ENCODE assay signal across 2 cellular contexts in the genomic region with DNA sequence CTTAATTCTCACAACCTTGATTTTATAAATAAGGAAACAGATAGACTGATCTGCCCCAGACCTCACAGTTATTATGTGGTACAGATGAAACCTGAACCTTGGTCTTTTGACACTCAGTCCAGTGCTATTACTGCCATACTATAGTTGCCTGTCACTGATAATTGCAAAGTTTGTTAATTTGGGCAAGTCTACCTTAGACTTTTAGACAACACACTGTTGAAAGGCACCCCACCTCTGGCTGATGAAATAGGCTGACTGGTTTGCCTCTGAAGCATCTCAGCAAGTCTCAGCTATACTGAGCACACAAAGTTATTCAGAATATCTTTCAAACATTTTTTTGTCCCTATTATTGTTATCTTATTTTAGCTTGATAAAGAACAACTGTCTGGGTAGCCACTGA.
TF ChIP-seq lines count a peak whose summit lies in the region.

No MANE protein-coding gene starts in this region.

TF ChIP-seq in SK-N-SH treated with all-trans-retinoic acid at 6 μM for 48 hours, 23 proteins besides CTCF, POLR2A, EP300 and RAD21 (continued from another document):
- TF ChIP-seq ZNF565 (CRISPR knock-in tag; conservative IDR thresholded peaks at IDR 0.05; ENCODE audit: low read depth): no peak
- TF ChIP-seq ESRRG (CRISPR knock-in tag; IDR thresholded peaks at IDR 0.05): no peak
- no peak for TF ChIP-seq TCF4 (CRISPR knock-in tag; IDR thresholded peaks at IDR 0.05; ENCODE audit: borderline replicate concordance)
- TF ChIP-seq TOX (CRISPR knock-in tag; IDR thresholded peaks at IDR 0.05; ENCODE audit: borderline replicate concordance): no peak
- TF ChIP-seq, protein P1, sequence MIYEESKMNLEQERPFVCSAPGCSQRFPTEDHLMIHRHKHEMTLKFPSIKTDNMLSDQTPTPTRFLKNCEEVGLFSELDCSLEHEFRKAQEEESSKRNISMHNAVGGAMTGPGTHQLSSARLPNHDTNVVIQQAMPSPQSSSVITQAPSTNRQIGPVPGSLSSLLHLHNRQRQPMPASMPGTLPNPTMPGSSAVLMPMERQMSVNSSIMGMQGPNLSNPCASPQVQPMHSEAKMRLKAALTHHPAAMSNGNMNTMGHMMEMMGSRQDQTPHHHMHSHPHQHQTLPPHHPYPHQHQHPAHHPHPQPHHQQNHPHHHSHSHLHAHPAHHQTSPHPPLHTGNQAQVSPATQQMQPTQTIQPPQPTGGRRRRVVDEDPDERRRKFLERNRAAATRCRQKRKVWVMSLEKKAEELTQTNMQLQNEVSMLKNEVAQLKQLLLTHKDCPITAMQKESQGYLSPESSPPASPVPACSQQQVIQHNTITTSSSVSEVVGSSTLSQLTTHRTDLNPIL (CRISPR knock-in tag; IDR thresholded peaks at IDR 0.05; ENCODE audit: low read depth): no peak
- TF ChIP-seq SNAI2 (CRISPR knock-in tag; IDR thresholded peaks at IDR 0.05): no peak
- TF ChIP-seq OSR1 (CRISPR knock-in tag; IDR thresholded peaks at IDR 0.05): no peak
- TF ChIP-seq ISL1 (CRISPR knock-in tag; IDR thresholded peaks at IDR 0.05): no peak
- TF ChIP-seq ZFP30 (CRISPR knock-in tag; IDR thresholded peaks at IDR 0.05): no peak
- no peak for TF ChIP-seq ZNF8 (CRISPR knock-in tag; IDR thresholded peaks at IDR 0.05)
- no peak for TF ChIP-seq BACH2 (CRISPR knock-in tag; IDR thresholded peaks at IDR 0.05; ENCODE audit: borderline replicate concordance)
- TF ChIP-seq, protein P2, sequence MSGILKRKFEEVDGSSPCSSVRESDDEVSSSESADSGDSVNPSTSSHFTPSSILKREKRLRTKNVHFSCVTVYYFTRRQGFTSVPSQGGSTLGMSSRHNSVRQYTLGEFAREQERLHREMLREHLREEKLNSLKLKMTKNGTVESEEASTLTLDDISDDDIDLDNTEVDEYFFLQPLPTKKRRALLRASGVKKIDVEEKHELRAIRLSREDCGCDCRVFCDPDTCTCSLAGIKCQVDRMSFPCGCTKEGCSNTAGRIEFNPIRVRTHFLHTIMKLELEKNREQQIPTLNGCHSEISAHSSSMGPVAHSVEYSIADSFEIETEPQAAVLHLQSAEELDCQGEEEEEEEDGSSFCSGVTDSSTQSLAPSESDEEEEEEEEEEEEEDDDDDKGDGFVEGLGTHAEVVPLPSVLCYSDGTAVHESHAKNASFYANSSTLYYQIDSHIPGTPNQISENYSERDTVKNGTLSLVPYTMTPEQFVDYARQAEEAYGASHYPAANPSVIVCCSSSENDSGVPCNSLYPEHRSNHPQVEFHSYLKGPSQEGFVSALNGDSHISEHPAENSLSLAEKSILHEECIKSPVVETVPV (CRISPR knock-in tag; IDR thresholded peaks at IDR 0.05): no peak
- no peak for TF ChIP-seq ZC3H10 (CRISPR knock-in tag; IDR thresholded peaks at IDR 0.05)
- TF ChIP-seq, protein P3, sequence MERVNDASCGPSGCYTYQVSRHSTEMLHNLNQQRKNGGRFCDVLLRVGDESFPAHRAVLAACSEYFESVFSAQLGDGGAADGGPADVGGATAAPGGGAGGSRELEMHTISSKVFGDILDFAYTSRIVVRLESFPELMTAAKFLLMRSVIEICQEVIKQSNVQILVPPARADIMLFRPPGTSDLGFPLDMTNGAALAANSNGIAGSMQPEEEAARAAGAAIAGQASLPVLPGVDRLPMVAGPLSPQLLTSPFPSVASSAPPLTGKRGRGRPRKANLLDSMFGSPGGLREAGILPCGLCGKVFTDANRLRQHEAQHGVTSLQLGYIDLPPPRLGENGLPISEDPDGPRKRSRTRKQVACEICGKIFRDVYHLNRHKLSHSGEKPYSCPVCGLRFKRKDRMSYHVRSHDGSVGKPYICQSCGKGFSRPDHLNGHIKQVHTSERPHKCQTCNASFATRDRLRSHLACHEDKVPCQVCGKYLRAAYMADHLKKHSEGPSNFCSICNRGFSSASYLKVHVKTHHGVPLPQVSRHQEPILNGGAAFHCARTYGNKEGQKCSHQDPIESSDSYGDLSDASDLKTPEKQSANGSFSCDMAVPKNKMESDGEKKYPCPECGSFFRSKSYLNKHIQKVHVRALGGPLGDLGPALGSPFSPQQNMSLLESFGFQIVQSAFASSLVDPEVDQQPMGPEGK (CRISPR knock-in tag; IDR thresholded peaks at IDR 0.05; ENCODE audit: borderline replicate concordance): no peak
- TF ChIP-seq ZFP3 (CRISPR knock-in tag; IDR thresholded peaks at IDR 0.05): no peak
- TF ChIP-seq, protein P4, sequence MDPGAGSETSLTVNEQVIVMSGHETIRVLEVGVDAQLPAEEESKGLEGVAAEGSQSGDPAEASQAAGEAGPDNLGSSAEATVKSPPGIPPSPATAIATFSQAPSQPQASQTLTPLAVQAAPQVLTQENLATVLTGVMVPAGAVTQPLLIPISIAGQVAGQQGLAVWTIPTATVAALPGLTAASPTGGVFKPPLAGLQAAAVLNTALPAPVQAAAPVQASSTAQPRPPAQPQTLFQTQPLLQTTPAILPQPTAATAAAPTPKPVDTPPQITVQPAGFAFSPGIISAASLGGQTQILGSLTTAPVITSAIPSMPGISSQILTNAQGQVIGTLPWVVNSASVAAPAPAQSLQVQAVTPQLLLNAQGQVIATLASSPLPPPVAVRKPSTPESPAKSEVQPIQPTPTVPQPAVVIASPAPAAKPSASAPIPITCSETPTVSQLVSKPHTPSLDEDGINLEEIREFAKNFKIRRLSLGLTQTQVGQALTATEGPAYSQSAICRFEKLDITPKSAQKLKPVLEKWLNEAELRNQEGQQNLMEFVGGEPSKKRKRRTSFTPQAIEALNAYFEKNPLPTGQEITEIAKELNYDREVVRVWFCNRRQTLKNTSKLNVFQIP (CRISPR knock-in tag; IDR thresholded peaks at IDR 0.05; ENCODE audit: borderline replicate concordance, low read depth): no peak

TF ChIP-seq in SK-N-SH, 30 proteins besides CTCF, POLR2A, EP300 and RAD21 (continued from another document):
- TF ChIP-seq POLR2AphosphoS5 (IDR thresholded peaks at IDR 0.05; ENCODE audit: low read depth, low read length): no peak
- no peak for TF ChIP-seq GATA2 (CRISPR knock-in tag; IDR thresholded peaks at IDR 0.05)
- TF ChIP-seq, protein P5, sequence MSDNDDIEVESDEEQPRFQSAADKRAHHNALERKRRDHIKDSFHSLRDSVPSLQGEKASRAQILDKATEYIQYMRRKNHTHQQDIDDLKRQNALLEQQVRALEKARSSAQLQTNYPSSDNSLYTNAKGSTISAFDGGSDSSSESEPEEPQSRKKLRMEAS (IDR thresholded peaks at IDR 0.05; ENCODE audit: low read depth): no peak
- TF ChIP-seq ELF1 (IDR thresholded peaks at IDR 0.05): no peak
- TF ChIP-seq EZH2phosphoT487 (IDR thresholded peaks at IDR 0.05; ENCODE audit: borderline replicate concordance, low read depth): no peak
- no peak for TF ChIP-seq TAF1 (IDR thresholded peaks at IDR 0.05; ENCODE audit: borderline replicate concordance, low read depth, low read length)
- no peak for TF ChIP-seq JUND (IDR thresholded peaks at IDR 0.05)
- TF ChIP-seq, protein P6, sequence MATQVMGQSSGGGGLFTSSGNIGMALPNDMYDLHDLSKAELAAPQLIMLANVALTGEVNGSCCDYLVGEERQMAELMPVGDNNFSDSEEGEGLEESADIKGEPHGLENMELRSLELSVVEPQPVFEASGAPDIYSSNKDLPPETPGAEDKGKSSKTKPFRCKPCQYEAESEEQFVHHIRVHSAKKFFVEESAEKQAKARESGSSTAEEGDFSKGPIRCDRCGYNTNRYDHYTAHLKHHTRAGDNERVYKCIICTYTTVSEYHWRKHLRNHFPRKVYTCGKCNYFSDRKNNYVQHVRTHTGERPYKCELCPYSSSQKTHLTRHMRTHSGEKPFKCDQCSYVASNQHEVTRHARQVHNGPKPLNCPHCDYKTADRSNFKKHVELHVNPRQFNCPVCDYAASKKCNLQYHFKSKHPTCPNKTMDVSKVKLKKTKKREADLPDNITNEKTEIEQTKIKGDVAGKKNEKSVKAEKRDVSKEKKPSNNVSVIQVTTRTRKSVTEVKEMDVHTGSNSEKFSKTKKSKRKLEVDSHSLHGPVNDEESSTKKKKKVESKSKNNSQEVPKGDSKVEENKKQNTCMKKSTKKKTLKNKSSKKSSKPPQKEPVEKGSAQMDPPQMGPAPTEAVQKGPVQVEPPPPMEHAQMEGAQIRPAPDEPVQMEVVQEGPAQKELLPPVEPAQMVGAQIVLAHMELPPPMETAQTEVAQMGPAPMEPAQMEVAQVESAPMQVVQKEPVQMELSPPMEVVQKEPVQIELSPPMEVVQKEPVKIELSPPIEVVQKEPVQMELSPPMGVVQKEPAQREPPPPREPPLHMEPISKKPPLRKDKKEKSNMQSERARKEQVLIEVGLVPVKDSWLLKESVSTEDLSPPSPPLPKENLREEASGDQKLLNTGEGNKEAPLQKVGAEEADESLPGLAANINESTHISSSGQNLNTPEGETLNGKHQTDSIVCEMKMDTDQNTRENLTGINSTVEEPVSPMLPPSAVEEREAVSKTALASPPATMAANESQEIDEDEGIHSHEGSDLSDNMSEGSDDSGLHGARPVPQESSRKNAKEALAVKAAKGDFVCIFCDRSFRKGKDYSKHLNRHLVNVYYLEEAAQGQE (IDR thresholded peaks at IDR 0.05; ENCODE audit: low read depth, low read length): no peak
- no peak for TF ChIP-seq NRF1 (IDR thresholded peaks at IDR 0.05; ENCODE audit: low read depth, low read length)
